ENCODE assay signal across 1 cellular context in the genomic region with DNA sequence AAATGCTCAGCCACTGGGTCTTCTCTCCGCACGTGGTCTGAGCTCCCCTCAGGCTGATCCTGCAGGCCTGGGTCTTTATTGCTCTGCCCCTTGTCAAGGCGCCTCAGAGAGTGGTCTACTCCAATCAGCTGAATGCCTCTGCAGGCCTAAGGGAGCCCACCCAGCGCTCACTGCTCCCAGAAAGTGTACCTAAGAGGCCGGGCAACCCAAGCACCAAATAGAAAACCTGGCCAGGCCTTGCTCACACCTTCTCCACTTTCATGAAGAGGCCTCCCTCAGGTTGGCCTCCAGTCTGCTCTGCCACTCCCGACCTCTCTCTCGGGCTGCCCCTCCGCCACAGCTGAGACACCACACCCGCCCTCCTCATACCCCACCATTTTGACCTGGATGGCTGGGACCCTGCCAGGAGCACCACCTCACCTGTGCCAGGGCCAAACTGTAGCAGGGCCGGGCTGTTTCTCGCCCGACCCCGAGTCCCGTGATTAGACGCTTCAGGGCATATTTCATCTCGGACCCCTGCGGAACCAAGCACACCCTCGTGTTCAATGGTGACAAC.
TF ChIP-seq lines count a peak whose summit lies in the region.

No MANE protein-coding gene starts in this region.

TF ChIP-seq in SK-N-SH, 30 proteins besides CTCF, POLR2A, EP300 and RAD21 (continued from another document):
- TF ChIP-seq, protein P1, sequence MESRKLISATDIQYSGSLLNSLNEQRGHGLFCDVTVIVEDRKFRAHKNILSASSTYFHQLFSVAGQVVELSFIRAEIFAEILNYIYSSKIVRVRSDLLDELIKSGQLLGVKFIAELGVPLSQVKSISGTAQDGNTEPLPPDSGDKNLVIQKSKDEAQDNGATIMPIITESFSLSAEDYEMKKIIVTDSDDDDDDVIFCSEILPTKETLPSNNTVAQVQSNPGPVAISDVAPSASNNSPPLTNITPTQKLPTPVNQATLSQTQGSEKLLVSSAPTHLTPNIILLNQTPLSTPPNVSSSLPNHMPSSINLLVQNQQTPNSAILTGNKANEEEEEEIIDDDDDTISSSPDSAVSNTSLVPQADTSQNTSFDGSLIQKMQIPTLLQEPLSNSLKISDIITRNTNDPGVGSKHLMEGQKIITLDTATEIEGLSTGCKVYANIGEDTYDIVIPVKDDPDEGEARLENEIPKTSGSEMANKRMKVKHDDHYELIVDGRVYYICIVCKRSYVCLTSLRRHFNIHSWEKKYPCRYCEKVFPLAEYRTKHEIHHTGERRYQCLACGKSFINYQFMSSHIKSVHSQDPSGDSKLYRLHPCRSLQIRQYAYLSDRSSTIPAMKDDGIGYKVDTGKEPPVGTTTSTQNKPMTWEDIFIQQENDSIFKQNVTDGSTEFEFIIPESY (IDR thresholded peaks at IDR 0.05; ENCODE audit: borderline replicate concordance, low read depth) = no peak
- TF ChIP-seq GABPA (IDR thresholded peaks at IDR 0.05; ENCODE audit: low read depth) (no peak), NFIC (IDR thresholded peaks at IDR 0.05; ENCODE audit: borderline replicate concordance) (no peak), RCOR1 (IDR thresholded peaks at IDR 0.05; ENCODE audit: low read length) (no peak)
- TF ChIP-seq, protein P2, sequence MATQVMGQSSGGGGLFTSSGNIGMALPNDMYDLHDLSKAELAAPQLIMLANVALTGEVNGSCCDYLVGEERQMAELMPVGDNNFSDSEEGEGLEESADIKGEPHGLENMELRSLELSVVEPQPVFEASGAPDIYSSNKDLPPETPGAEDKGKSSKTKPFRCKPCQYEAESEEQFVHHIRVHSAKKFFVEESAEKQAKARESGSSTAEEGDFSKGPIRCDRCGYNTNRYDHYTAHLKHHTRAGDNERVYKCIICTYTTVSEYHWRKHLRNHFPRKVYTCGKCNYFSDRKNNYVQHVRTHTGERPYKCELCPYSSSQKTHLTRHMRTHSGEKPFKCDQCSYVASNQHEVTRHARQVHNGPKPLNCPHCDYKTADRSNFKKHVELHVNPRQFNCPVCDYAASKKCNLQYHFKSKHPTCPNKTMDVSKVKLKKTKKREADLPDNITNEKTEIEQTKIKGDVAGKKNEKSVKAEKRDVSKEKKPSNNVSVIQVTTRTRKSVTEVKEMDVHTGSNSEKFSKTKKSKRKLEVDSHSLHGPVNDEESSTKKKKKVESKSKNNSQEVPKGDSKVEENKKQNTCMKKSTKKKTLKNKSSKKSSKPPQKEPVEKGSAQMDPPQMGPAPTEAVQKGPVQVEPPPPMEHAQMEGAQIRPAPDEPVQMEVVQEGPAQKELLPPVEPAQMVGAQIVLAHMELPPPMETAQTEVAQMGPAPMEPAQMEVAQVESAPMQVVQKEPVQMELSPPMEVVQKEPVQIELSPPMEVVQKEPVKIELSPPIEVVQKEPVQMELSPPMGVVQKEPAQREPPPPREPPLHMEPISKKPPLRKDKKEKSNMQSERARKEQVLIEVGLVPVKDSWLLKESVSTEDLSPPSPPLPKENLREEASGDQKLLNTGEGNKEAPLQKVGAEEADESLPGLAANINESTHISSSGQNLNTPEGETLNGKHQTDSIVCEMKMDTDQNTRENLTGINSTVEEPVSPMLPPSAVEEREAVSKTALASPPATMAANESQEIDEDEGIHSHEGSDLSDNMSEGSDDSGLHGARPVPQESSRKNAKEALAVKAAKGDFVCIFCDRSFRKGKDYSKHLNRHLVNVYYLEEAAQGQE (IDR thresholded peaks at IDR 0.05; ENCODE audit: low read depth, low read length) = no peak
